25 cellular contexts compared by ENCODE assay signal in the genomic region with DNA sequence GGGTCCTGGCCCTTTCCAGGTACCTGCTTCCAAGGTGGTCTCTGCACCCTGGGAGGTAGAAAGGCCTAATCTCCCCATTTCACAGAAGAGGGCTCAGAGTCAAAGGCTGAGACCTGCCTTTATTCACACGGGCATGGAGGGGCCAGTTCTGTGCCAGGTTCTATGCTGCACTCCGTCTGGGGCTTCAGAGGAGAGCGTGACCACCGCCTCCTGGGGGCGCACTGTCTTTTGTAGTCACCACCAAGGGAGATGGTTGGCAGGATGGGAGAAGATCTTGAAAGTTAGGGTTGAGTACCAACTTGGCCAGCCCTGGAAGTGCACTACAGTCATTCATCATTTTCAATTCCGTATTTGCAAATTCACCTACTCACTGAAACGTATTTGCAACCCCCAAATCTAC. TPM values are rescaled to one million over a fixed set of nuclear protein-coding genes. Genes with fewer than 3 reads are reported as not detected.
A peak's percentile ranks its signal among the peaks of the same experiment; 100 is the strongest.
DNase-seq lines count a peak whose midpoint lies in the region; ATAC-seq, FAIRE-seq and TF ChIP-seq lines count a peak whose summit lies in the region.
"Had no signal": no experiment of that assay in that cellular context is flagged by ENCODE, and none has a peak within 500 bp of the region (broad histone marks: within the 10 kb centered on the region; RNA-seq: fewer than 3 reads in every experiment).

No MANE protein-coding gene starts in this region.

- H3K36me3 ChIP-seq in HEK293 (ENCODE audit: control insufficient read depth in 2 of 2, insufficient read depth in 1 of 2, low read length in 2 of 2) (peaks cover 0 to 23% of the 10 kb centered on the region in 2 experiments; a peak in 2 of 3 replicates), K562 (ENCODE audit: control insufficient read depth, insufficient read depth, low read length) (peaks cover 19% of the 10 kb centered on the region; the same call in 1 of the 3 replicates), mesendoderm (ENCODE audit: control insufficient read depth, insufficient read depth, low read length) (peaks cover 3% of the 10 kb centered on the region)

- H2BK15ac ChIP-seq in mesendoderm (replicated peaks; ENCODE audit: low read depth): no peak overlapping the region

- intact Hi-C loops in K562 (cut with micrococcal nuclease): loop anchor here (5.0 kb wide), 1 partner anchor 42 kb away; no protein-coding TSS in a partner anchor

- H3K27ac ChIP-seq in HEK293 (ENCODE audit: extremely low read depth, low read depth, low read length) (no peak overlapping the region), K562 (ENCODE audit: extremely low read depth, low read depth, low read length) (no peak overlapping the region), mesendoderm (ENCODE audit: low read depth, low read length) (no peak overlapping the region)
- H3K27ac ChIP-seq: esophagus squamous epithelium, gastroesophageal sphincter, thyroid gland had no signal

- TF ChIP-seq CTCF in GM12864 (IDR thresholded peaks at IDR 0.05; ENCODE audit: low read depth, low read length, missing control alignments) (peak; percentile 25), HEK293 (tag by site-specific recombination; IDR thresholded peaks at IDR 0.05) (no peak), K562 (IDR thresholded peaks at IDR 0.05 in 2 of 3, conservative IDR thresholded peaks at IDR 0.05 in 1 of 3; ENCODE audit: insufficient read depth in 2 of 3, low read depth in 1 of 3, low read length in 3 of 3) (peak; percentile 21 to 57 (median 34); a peak in 4 of 6 replicates)

- no peak for TF ChIP-seq POLR2A in K562 (conservative IDR thresholded peaks at IDR 0.05)

- no peaks in the 10 kb centered on the region for H3K9me3 ChIP-seq in HEK293 (ENCODE audit: control insufficient read depth, insufficient read depth, low read depth, low read length)
- no peaks in the 10 kb centered on the region for H3K9me3 ChIP-seq in K562 (replicated peaks; ENCODE audit: control insufficient read depth, insufficient read depth, low read depth, low read length)
- H3K9me3 ChIP-seq: esophagus squamous epithelium, gastroesophageal sphincter, thyroid gland had no signal

- no peaks in the 10 kb centered on the region for H3K79me1 ChIP-seq in mesendoderm (ENCODE audit: low read length)

- WGBS in K562 (ENCODE audit: insufficient coverage, low coverage, missing lambda C conversion rate): 28% methylated on average over 7 of the region's 7 CpGs
- WGBS in mesendoderm (ENCODE audit: extremely low coverage, insufficient coverage, low lambda C conversion rate): no CpG with 5 or more reads among the region's 7 CpGs

- no peak overlapping the region for H3K4me2 ChIP-seq in K562 (ENCODE audit: insufficient read depth, low read length)
- H3K4me2 ChIP-seq in mesendoderm (ENCODE audit: low read length): no peak overlapping the region

- H4K8ac ChIP-seq in mesendoderm (ENCODE audit: low read depth, low read length): no peak overlapping the region

- no peak overlapping the region for H3K23ac ChIP-seq in mesendoderm (ENCODE audit: low read length)

- H2BK120ac ChIP-seq in mesendoderm (ENCODE audit: low read depth, low read length): no peak overlapping the region

- H3K4me3 ChIP-seq in GM12864 (ENCODE audit: low read depth, low read length): no peak overlapping the region
- no peak overlapping the region for H3K4me3 ChIP-seq in HEK293 (ENCODE audit: low read depth, low read length)
- no peak overlapping the region for H3K4me3 ChIP-seq in K562
- no peak overlapping the region for H3K4me3 ChIP-seq in mesendoderm (ENCODE audit: low read length)
- H3K4me3 ChIP-seq: esophagus squamous epithelium, gastroesophageal sphincter, thyroid gland had no signal

- no peaks in the 10 kb centered on the region for H4K20me1 ChIP-seq in K562 (replicated peaks; ENCODE audit: control insufficient read depth, insufficient read depth, low read length)

- H2BK5ac ChIP-seq in mesendoderm (ENCODE audit: low read length): no peak overlapping the region

- H3K27me3 ChIP-seq in K562 (ENCODE audit: control insufficient read depth in 2 of 2, insufficient read depth in 2 of 2, low read length in 2 of 2): no peaks in the 10 kb centered on the region
- no peaks in the 10 kb centered on the region for H3K27me3 ChIP-seq in mesendoderm (ENCODE audit: insufficient read depth, low read length, poor library complexity)
- H3K27me3 ChIP-seq: esophagus squamous epithelium, gastroesophageal sphincter, thyroid gland had no signal

- no peak for TF ChIP-seq EP300 in K562 (IDR thresholded peaks at IDR 0.05; ENCODE audit: low read length)

- H3K18ac ChIP-seq in mesendoderm (ENCODE audit: low read length): no peak overlapping the region

- FAIRE-seq in K562 (lab: Jason Lieb, UNC) (no peak), frontal cortex (lab: Jason Lieb, UNC) (no peak)

- no peaks in the 10 kb centered on the region for H3K4me1 ChIP-seq in HEK293 (ENCODE audit: control insufficient read depth, insufficient read depth, low read length)
- H3K4me1 ChIP-seq in K562 (replicated peaks in 1 of 2; ENCODE audit: control insufficient read depth in 2 of 2, insufficient read depth in 2 of 2, low read length in 2 of 2): peaks cover 0 to 11% of the 10 kb centered on the region in 2 experiments; a peak in 1 of 5 replicates
- no peaks in the 10 kb centered on the region for H3K4me1 ChIP-seq in mesendoderm (ENCODE audit: control insufficient read depth, low read depth, low read length)
- H3K4me1 ChIP-seq: esophagus squamous epithelium, gastroesophageal sphincter, thyroid gland had no signal

- CTCF ChIA-PET in HEK293 (lab: Yijun Ruan, JAX): no interaction called here
- CTCF ChIA-PET in K562 (lab: Yijun Ruan, JAX; ENCODE audit: low intra/inter-chr PET ratio): no interaction called here

- no TSS peak for BruUV-seq in K562 (replicated peaks; lab: Mats Ljungman, UMichigan)

- no peak overlapping the region for H4K5ac ChIP-seq in mesendoderm (ENCODE audit: low read length)

- H3K9ac ChIP-seq in K562 (ENCODE audit: insufficient read depth in 1 of 2, low read depth in 2 of 2, low read length in 2 of 2) (no peak overlapping the region), mesendoderm (ENCODE audit: low read length) (no peak overlapping the region)

- TF ChIP-seq RAD21 in K562 (CRISPR knock-in tag; conservative IDR thresholded peaks at IDR 0.05 in 1 of 2, IDR thresholded peaks at IDR 0.05 in 1 of 2): peak in 1 of 2 experiments; percentile 37; a peak in 2 of 4 replicates

- POLR2A ChIA-PET in HEK293 (lab: Yijun Ruan, JAX) (no interaction called here), K562 (lab: Yijun Ruan, JAX) (interaction anchor here (0.7 kb wide), 1 partner anchor 209 kb away, joined by 4 read pairs; no protein-coding TSS in a partner anchor)

- no peak overlapping the region for H2AK5ac ChIP-seq in mesendoderm (ENCODE audit: low read length)

- H3K79me2 ChIP-seq in K562 (ENCODE audit: control insufficient read depth, insufficient read depth, low read length) (no peaks in the 10 kb centered on the region), mesendoderm (ENCODE audit: control insufficient read depth, insufficient read depth, low read length) (no peaks in the 10 kb centered on the region)

- peaks cover 4% of the 10 kb centered on the region for H3K9me1 ChIP-seq in K562 (ENCODE audit: control insufficient read depth, insufficient read depth, low read length)

- ATAC-seq in K562 (peak; percentile 72), HG03432 (IDR thresholded peaks at IDR 0.05; ENCODE audit: unreplicated experiment) (no peak)
- ATAC-seq: gastroesophageal sphincter, PC-3, sciatic nerve had no signal

- DNase-seq in GM12864 (ENCODE audit: low read depth): peak; percentile 49
- peak in 1 of 4 experiments; percentile 28 for DNase-seq in K562 (ENCODE audit: extremely low read depth in 1 of 4, low spot score in 3 of 4)
- DNase-seq in mesendoderm: peak; percentile 30
- no peak for DNase-seq in NCI-H748 treated with DMSO at 0.1 percent for 48 hours (lab: John Stamatoyannopoulos, UW)
- DNase-seq in frontal cortex (ENCODE audit: low spot score in 2 of 2): no peak
- DNase-seq: activated CD4-positive, alpha-beta T cell treated with anti-CD3 and anti-CD28 coated beads for 1 hour; activated naive CD4-positive, alpha-beta T cell treated with anti-CD3 and anti-CD28 coated beads for 36 hours; amniotic stem cell; CD4-positive, CD25-positive, alpha-beta regulatory T cell; cortex of kidney; esophagus squamous epithelium; hippocampal formation; midbrain; NCI-H1105; NCI-H2029 treated with DMSO at 0.1 percent for 48 hours; PC-3; SHP77; thyroid gland had no signal

- H3K56ac ChIP-seq in mesendoderm (ENCODE audit: low read length): no peak overlapping the region

- no peak overlapping the region for H3K4ac ChIP-seq in mesendoderm (ENCODE audit: low read depth, low read length)

- in situ Hi-C loops in K562 (cut with MboI): no loop called here

- H2AFZ ChIP-seq in K562 (ENCODE audit: low read depth, low read length): no peak overlapping the region

RNA-seq across cellular contexts. Expression of a gene that starts 23.7 kb away (rescaled TPM):
- 0.12 TPM in 1 of 2 replicates, not detected in the other for total RNA-seq in K562 (2011; cell fraction: chromatin; rRNA removed; ENCODE audit: low replicate concordance)
- 0.26 and 0.33 TPM in 2 replicates for total RNA-seq in K562 (2011; cell fraction: nucleolus; rRNA removed)
- total RNA-seq in K562 (2011; cell fraction: nucleoplasm; rRNA removed): 0.22 and 0.31 TPM in 2 replicates
- 0.08 and 0.09 TPM in 2 replicates for total RNA-seq in K562 (2014; rRNA removed)
- total RNA-seq in K562 (2014; rRNA removed; fragmentation: Illumina TruSeq; extraction: Trizol): 0.10 TPM in 1 of 2 replicates, not detected in the other
- total RNA-seq in K562 (2015; rRNA removed; fragmentation: Illumina TruSeq; extraction: Trizol): 0.08 TPM in 1 of 2 replicates, not detected in the other
- 0.22 and 0.25 TPM in 2 replicates for total RNA-seq in K562 (2021)
- polyA plus RNA-seq in K562 (2011; rRNA removed): 0.04 and 0.07 TPM in 2 replicates
- polyA plus RNA-seq in K562 (2011; cell fraction: cytosol; rRNA removed): 0.03 and 0.16 TPM in 2 replicates
- polyA plus RNA-seq in K562 (2011; cell fraction: nucleus; rRNA removed): 0.17 and 0.28 TPM in 2 replicates
- 0.13 and 0.21 TPM in 2 replicates for polyA plus RNA-seq in K562 (2012)
- 0.11 and 0.18 TPM in 2 replicates for polyA plus RNA-seq in K562 (2014; fragmentation: Illumina TruSeq; extraction: Trizol)
- polyA plus RNA-seq in K562 (2014; fragmentation: Nextera tagmentation; extraction: Ambion mirVana): under 1 TPM; 0.04 to 0.06 TPM
- 0.05 TPM in 1 of 2 replicates, not detected in the other for polyA plus RNA-seq in K562 (2014; rRNA removed)
- polyA minus RNA-seq in K562 (2011; rRNA and poly(A)+ RNA removed): 0.06 TPM in 1 of 2 replicates, not detected in the other
- not detected in 2 replicates for polyA minus RNA-seq in K562 (2011; cell fraction: cytosol; rRNA and poly(A)+ RNA removed)
- polyA minus RNA-seq in K562 (2011; cell fraction: nucleus; rRNA and poly(A)+ RNA removed): 0.22 and 0.27 TPM in 2 replicates
- 0.01 TPM for polyA plus RNA-seq in mesendoderm (2013, experiment 1 of 2)
- 0.01 TPM for polyA plus RNA-seq in mesendoderm (2013, experiment 2 of 2)
- 0.41 TPM for total RNA-seq in frontal cortex
- total RNA-seq: activated naive CD4-positive, alpha-beta T cell treated with anti-CD3 and anti-CD28 coated beads for 36 hours; bronchial epithelial cell; CD4-positive, CD25-positive, alpha-beta regulatory T cell; esophagus squamous epithelium; gastroesophageal sphincter; H4; liver; PC-3; sciatic nerve; thyroid gland had no signal

RNA-seq across cellular contexts. Expression of a gene that starts 52.9 kb away (rescaled TPM):
- 184 and 273 TPM in 2 replicates for total RNA-seq in K562 (2011; cell fraction: chromatin; rRNA removed; ENCODE audit: low replicate concordance)
- total RNA-seq in K562 (2011; cell fraction: nucleolus; rRNA removed): 146 and 158 TPM in 2 replicates
- total RNA-seq in K562 (2011; cell fraction: nucleoplasm; rRNA removed): 163 and 165 TPM in 2 replicates
- total RNA-seq in K562 (2014; rRNA removed): 48.5 and 50.6 TPM in 2 replicates
- 101 and 105 TPM in 2 replicates for total RNA-seq in K562 (2014; rRNA removed; fragmentation: Illumina TruSeq; extraction: Trizol)
- 81.4 and 87.0 TPM in 2 replicates for total RNA-seq in K562 (2015; rRNA removed; fragmentation: Illumina TruSeq; extraction: Trizol)
- total RNA-seq in K562 (2021): 67.1 and 71.8 TPM in 2 replicates
- 59.9 and 87.5 TPM in 2 replicates for polyA plus RNA-seq in K562 (2011; rRNA removed)
- polyA plus RNA-seq in K562 (2011; cell fraction: cytosol; rRNA removed): 43.9 and 54.9 TPM in 2 replicates
- 73.0 and 84.7 TPM in 2 replicates for polyA plus RNA-seq in K562 (2011; cell fraction: nucleus; rRNA removed)
- polyA plus RNA-seq in K562 (2012): 29.1 and 50.1 TPM in 2 replicates
- 69.1 and 77.6 TPM in 2 replicates for polyA plus RNA-seq in K562 (2014; fragmentation: Illumina TruSeq; extraction: Trizol)
- 10 to 100 TPM; 46.0 to 89.0 TPM for polyA plus RNA-seq in K562 (2014; fragmentation: Nextera tagmentation; extraction: Ambion mirVana)
- polyA plus RNA-seq in K562 (2014; rRNA removed): 66.5 and 75.3 TPM in 2 replicates
- 133 and 165 TPM in 2 replicates for polyA minus RNA-seq in K562 (2011; rRNA and poly(A)+ RNA removed)
- polyA minus RNA-seq in K562 (2011; cell fraction: cytosol; rRNA and poly(A)+ RNA removed): 30.0 and 37.4 TPM in 2 replicates
- 44.0 and 56.3 TPM in 2 replicates for polyA minus RNA-seq in K562 (2011; cell fraction: nucleus; rRNA and poly(A)+ RNA removed)
- 35.1 TPM for polyA plus RNA-seq in mesendoderm (2013, experiment 1 of 2)
- 35.8 TPM for polyA plus RNA-seq in mesendoderm (2013, experiment 2 of 2)
- 48.5 TPM for total RNA-seq in frontal cortex

Comparison
In these comparisons a context has a peak if more than half of its experiments do, and no peak if none do; other contexts are left out.
1. DNase-seq: peak in GM12864 (single experiment) and mesendoderm (single experiment); none in NCI-H748 treated with DMSO at 0.1 percent for 48 hours (single experiment) and frontal cortex (0 of 2).